Comparison of ENCODE assay signal across 1 cellular context in the genomic region with DNA sequence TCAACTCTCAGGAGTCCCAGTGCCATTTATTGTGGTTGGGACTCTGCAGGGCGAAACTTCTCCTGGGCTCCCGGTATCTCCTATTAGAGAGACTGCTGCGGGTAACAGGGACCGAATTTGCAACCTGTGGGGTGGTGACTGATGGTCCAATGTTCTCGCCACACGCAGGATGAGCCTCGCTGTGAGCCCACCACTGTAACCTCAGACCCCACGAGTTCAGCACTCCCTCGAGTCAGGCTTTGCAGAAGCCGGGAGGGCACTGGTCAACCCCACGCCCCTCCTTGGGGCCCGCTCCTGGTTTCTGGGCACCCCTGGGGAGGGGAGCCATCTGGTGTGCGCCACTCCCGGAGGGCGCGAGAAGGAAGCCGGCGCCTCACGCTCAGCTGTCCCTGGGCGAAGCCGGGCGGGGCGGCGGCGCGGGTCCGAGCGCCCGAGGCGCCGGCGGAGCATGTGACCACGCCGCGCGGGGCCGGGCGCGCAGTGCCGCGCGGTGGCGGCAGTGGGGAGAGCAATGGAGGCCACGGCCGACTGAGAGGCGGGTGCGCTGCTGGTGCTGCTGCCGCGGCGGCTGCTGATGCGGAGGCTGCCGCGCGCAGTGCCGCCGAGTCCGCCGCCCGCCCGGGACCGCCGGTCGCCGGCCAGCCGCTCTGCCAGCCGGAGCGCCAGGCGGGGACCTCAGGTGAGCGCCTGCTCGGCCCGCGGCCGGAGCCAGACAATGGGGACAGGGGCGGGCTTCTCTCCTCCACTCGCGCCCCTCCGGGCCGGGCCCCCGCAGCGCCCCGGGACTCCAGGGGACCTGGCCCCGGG.
TF ChIP-seq lines count a peak whose summit lies in the region.

No MANE protein-coding gene starts in this region.

TF ChIP-seq in K562, 482 proteins besides CTCF, POLR2A, EP300 and RAD21 (continued from another document and continues in another):
- TF ChIP-seq E4F1 (CRISPR knock-in tag; IDR thresholded peaks at IDR 0.05; ENCODE audit: borderline replicate concordance) (no peak), FOXM1 (IDR thresholded peaks at IDR 0.05; ENCODE audit: low read depth) (no peak), FOXM1 (CRISPR knock-in tag; IDR thresholded peaks at IDR 0.05; ENCODE audit: low read depth) (no peak), SMAD4 (CRISPR knock-in tag; conservative IDR thresholded peaks at IDR 0.05) (peak; percentile 47; the same call in 1 of the 2 replicates), HNRNPH1 (optimal IDR thresholded peaks at IDR 0.05; ENCODE audit: low read depth, low read length) (no peak), ZNF639 (CRISPR knock-in tag; conservative IDR thresholded peaks at IDR 0.05 in 1 of 2, IDR thresholded peaks at IDR 0.05 in 1 of 2) (no peak), GTF2B (IDR thresholded peaks at IDR 0.05; ENCODE audit: extremely low read depth, insufficient read length) (no peak), RAD51 (IDR thresholded peaks at IDR 0.05; ENCODE audit: borderline replicate concordance, low read depth) (no peak), ZNF57 (CRISPR knock-in tag; IDR thresholded peaks at IDR 0.05) (no peak), ZBTB8A (IDR thresholded peaks at IDR 0.05; ENCODE audit: partially characterized antibody) (no peak), COPS2 (conservative IDR thresholded peaks at IDR 0.05) (no peak), ZBED1 (IDR thresholded peaks at IDR 0.05) (no peak), SNIP1 (IDR thresholded peaks at IDR 0.05; ENCODE audit: low read depth) (no peak), ZNF23 (CRISPR knock-in tag; IDR thresholded peaks at IDR 0.05) (no peak), THRB (CRISPR knock-in tag; conservative IDR thresholded peaks at IDR 0.05) (no peak), FOSL1 (tag; conservative IDR thresholded peaks at IDR 0.05) (no peak), ARID4B (CRISPR knock-in tag; IDR thresholded peaks at IDR 0.05) (no peak), CTBP1 (IDR thresholded peaks at IDR 0.05; ENCODE audit: borderline replicate concordance) (peak; percentile 76; the same call in 1 of the 2 replicates), RUNX1 (IDR thresholded peaks at IDR 0.05; ENCODE audit: low read depth) (no peak), PHB2 (IDR thresholded peaks at IDR 0.05; ENCODE audit: low read depth) (no peak), ZC3H11A (IDR thresholded peaks at IDR 0.05; ENCODE audit: low read depth, low read length) (no peak), LARP7 (IDR thresholded peaks at IDR 0.05) (no peak), ZNF146 (CRISPR knock-in tag; IDR thresholded peaks at IDR 0.05; ENCODE audit: unreplicated experiment) (no peak), NBN (IDR thresholded peaks at IDR 0.05; ENCODE audit: low read depth) (no peak), VEZF1 (CRISPR knock-in tag; IDR thresholded peaks at IDR 0.05) (peak; percentile 46), MAZ (CRISPR knock-in tag; conservative IDR thresholded peaks at IDR 0.05 in 1 of 2, IDR thresholded peaks at IDR 0.05 in 1 of 2) (peak in 1 of 2 experiments; percentile 33; a peak in 1 of 4 replicates), C11orf30 (IDR thresholded peaks at IDR 0.05; ENCODE audit: low read depth) (no peak), JUN (IDR thresholded peaks at IDR 0.05; ENCODE audit: borderline replicate concordance, low read depth, low read length) (no peak), JUN (CRISPR knock-in tag; IDR thresholded peaks at IDR 0.05; ENCODE audit: borderline replicate concordance) (no peak), STAG1 (CRISPR knock-in tag; IDR thresholded peaks at IDR 0.05; ENCODE audit: borderline replicate concordance) (peak; percentile 18; the same call in 1 of the 2 replicates), ID3 (CRISPR knock-in tag; IDR thresholded peaks at IDR 0.05) (no peak), ID3 (tag; IDR thresholded peaks at IDR 0.05) (no peak)
- TF ChIP-seq, protein P1, sequence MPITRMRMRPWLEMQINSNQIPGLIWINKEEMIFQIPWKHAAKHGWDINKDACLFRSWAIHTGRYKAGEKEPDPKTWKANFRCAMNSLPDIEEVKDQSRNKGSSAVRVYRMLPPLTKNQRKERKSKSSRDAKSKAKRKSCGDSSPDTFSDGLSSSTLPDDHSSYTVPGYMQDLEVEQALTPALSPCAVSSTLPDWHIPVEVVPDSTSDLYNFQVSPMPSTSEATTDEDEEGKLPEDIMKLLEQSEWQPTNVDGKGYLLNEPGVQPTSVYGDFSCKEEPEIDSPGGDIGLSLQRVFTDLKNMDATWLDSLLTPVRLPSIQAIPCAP (CRISPR knock-in tag; IDR thresholded peaks at IDR 0.05; ENCODE audit: borderline replicate concordance) = no peak
- TF ChIP-seq, protein P2, sequence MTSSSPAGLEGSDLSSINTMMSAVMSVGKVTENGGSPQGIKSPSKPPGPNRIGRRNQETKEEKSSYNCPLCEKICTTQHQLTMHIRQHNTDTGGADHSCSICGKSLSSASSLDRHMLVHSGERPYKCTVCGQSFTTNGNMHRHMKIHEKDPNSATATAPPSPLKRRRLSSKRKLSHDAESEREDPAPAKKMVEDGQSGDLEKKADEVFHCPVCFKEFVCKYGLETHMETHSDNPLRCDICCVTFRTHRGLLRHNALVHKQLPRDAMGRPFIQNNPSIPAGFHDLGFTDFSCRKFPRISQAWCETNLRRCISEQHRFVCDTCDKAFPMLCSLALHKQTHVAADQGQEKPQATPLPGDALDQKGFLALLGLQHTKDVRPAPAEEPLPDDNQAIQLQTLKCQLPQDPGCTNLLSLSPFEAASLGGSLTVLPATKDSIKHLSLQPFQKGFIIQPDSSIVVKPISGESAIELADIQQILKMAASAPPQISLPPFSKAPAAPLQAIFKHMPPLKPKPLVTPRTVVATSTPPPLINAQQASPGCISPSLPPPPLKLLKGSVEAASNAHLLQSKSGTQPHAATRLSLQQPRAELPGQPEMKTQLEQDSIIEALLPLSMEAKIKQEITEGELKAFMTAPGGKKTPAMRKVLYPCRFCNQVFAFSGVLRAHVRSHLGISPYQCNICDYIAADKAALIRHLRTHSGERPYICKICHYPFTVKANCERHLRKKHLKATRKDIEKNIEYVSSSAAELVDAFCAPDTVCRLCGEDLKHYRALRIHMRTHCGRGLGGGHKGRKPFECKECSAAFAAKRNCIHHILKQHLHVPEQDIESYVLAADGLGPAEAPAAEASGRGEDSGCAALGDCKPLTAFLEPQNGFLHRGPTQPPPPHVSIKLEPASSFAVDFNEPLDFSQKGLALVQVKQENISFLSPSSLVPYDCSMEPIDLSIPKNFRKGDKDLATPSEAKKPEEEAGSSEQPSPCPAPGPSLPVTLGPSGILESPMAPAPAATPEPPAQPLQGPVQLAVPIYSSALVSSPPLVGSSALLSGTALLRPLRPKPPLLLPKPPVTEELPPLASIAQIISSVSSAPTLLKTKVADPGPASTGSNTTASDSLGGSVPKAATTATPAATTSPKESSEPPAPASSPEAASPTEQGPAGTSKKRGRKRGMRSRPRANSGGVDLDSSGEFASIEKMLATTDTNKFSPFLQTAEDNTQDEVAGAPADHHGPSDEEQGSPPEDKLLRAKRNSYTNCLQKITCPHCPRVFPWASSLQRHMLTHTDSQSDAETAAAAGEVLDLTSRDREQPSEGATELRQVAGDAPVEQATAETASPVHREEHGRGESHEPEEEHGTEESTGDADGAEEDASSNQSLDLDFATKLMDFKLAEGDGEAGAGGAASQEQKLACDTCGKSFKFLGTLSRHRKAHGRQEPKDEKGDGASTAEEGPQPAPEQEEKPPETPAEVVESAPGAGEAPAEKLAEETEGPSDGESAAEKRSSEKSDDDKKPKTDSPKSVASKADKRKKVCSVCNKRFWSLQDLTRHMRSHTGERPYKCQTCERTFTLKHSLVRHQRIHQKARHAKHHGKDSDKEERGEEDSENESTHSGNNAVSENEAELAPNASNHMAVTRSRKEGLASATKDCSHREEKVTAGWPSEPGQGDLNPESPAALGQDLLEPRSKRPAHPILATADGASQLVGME (CRISPR knock-in tag; IDR thresholded peaks at IDR 0.05) = no peak
